Comparison of ENCODE assay signal across 1 cellular context in genomic region chr4:103092245-103092644, GRCh38.
TF ChIP-seq lines count a peak whose summit lies in the region.

No MANE protein-coding gene starts in this region.

TF ChIP-seq in IMR-90, 13 proteins besides CTCF, POLR2A, EP300 and RAD21:
- TF ChIP-seq ELK1 (IDR thresholded peaks at IDR 0.05; ENCODE audit: borderline replicate concordance, low read depth, low read length) (no peak), NFE2L2 (IDR thresholded peaks at IDR 0.05; ENCODE audit: low read depth, low read length) (no peak), CHD1 (IDR thresholded peaks at IDR 0.05; ENCODE audit: low read depth, low read length) (no peak), USF2 (IDR thresholded peaks at IDR 0.05; ENCODE audit: low read depth, low read length) (no peak), CEBPB (IDR thresholded peaks at IDR 0.05; ENCODE audit: low read depth, low read length) (no peak), BHLHE40 (IDR thresholded peaks at IDR 0.05; ENCODE audit: low read depth, low read length) (no peak), RFX5 (IDR thresholded peaks at IDR 0.05; ENCODE audit: low read depth, low read length) (no peak), MXI1 (IDR thresholded peaks at IDR 0.05; ENCODE audit: borderline replicate concordance, low read depth, low read length) (no peak), RCOR1 (IDR thresholded peaks at IDR 0.05; ENCODE audit: insufficient replicate concordance, low read length) (no peak), MAZ (IDR thresholded peaks at IDR 0.05; ENCODE audit: borderline replicate concordance, low read depth, low read length) (no peak), SMC3 (IDR thresholded peaks at IDR 0.05; ENCODE audit: low read depth, low read length) (no peak), FOS (IDR thresholded peaks at IDR 0.05; ENCODE audit: low read depth, low read length) (no peak), MAFK (IDR thresholded peaks at IDR 0.05; ENCODE audit: low read depth, low read length) (no peak)
